In the genomic region with DNA sequence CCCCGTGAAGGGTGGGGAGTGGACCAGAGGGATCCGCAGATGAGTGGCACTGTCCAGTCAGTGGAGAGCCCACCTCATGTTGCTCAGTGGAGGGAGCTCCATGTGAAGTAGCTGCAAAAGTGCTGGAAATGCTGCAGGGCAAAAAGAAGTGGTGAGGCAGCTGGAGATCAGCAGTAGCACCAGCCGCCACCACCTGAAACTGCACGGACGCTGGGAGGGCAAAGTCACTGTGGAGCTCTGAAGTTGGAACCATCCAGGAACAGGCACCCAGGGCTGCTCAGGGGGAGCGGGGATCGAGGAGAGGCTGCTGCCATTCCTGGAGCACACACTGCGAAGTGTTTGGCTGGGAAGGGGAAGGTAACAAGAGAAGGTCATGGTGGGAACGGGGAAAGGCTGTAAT, we compare ENCODE assay signal across 21 cellular contexts. TPM values are rescaled to one million over a fixed set of nuclear protein-coding genes. Genes with fewer than 3 reads are reported as not detected.
A peak's percentile ranks its signal among the peaks of the same experiment; 100 is the strongest.
DNase-seq lines count a peak whose midpoint lies in the region; ATAC-seq lines count a peak whose summit lies in the region.
"Had no signal": no experiment of that assay in that cellular context is flagged by ENCODE, and none has a peak within 500 bp of the region (broad histone marks: within the 10 kb centered on the region; RNA-seq: fewer than 3 reads in every experiment).

No MANE protein-coding gene starts in this region.

- peak; percentile 32 for ATAC-seq in stimulated activated naive CD8-positive, alpha-beta T cell treated with anti-CD3 and anti-CD28 coated beads, Interleukin-15, Interleukin-2, amounts not matched to agents 100 U/mL and 50 U/mL, for 24 hours
- no peak for ATAC-seq in stimulated activated naive CD8-positive, alpha-beta T cell treated with anti-CD3 and anti-CD28 coated beads, Interleukin-15, amount 100 ng/mL, for 72 hours
- peak; percentile 63 for ATAC-seq in left lobe of liver
- no peak for ATAC-seq in GM18873 (IDR thresholded peaks at IDR 0.05; ENCODE audit: low FRiP score, unreplicated experiment)
- ATAC-seq: GM12878 had no signal

- DNase-seq in stimulated activated naive CD8-positive, alpha-beta T cell treated with anti-CD3 and anti-CD28 coated beads, Interleukin-15, Interleukin-2, amounts not matched to agents 100 U/mL and 50 U/mL, for 24 hours = no peak
- no peak for DNase-seq in stimulated activated naive CD8-positive, alpha-beta T cell treated with anti-CD3 and anti-CD28 coated beads, Interleukin-15, amount 100 ng/mL, for 72 hours
- no peak for DNase-seq in left lobe of liver (ENCODE audit: low spot score)
- DNase-seq in neuronal stem cell (ENCODE audit: low spot score) = no peak
- no peak for DNase-seq in GM19240 (ENCODE audit: insufficient read length, low spot score)
- DNase-seq in GM19238 (ENCODE audit: insufficient read length, low spot score) = no peak
- DNase-seq: ACHN; BE2C; C1 segment of cervical spinal cord; CD4-positive, CD25-positive, alpha-beta regulatory T cell; CD8-positive, alpha-beta memory T cell; COR-L47; DMS 273 treated with DMSO at 0.1 percent for 48 hours; DMS53; DND-41; EL; GOT3; H9 had no signal

- H3K27me3 Mint-ChIP-seq in stimulated activated naive CD8-positive, alpha-beta T cell treated with anti-CD3 and anti-CD28 coated beads, Interleukin-15, amount 100 ng/mL, for 72 hours = peaks cover 38% of the 10 kb centered on the region

- H3K36me3 ChIP-seq in neuronal stem cell (replicated peaks in 1 of 2; ENCODE audit: control insufficient read depth in 2 of 2, insufficient read depth in 2 of 2, low read length in 2 of 2) = no peaks in the 10 kb centered on the region
- H3K36me3 ChIP-seq: BE2C had no signal

- no peaks in the 10 kb centered on the region for H3K9me3 Mint-ChIP-seq in stimulated activated naive CD8-positive, alpha-beta T cell treated with anti-CD3 and anti-CD28 coated beads, Interleukin-15, amount 100 ng/mL, for 72 hours
- H3K9me3 Mint-ChIP-seq: CD4-positive, CD25-positive, alpha-beta regulatory T cell; CD8-positive, alpha-beta memory T cell had no signal

- no peaks in the 10 kb centered on the region for H3K79me1 ChIP-seq in neuronal stem cell (ENCODE audit: low read depth, low read length)

- H3K9me3 ChIP-seq in neuronal stem cell (replicated peaks in 1 of 2; ENCODE audit: control insufficient read depth in 2 of 2, insufficient read depth in 1 of 2, low read depth in 1 of 2, low read length in 2 of 2) = peaks cover 0 to under 1% of the 10 kb centered on the region in 2 donors
- H3K9me3 ChIP-seq: BE2C had no signal

- no peak overlapping the region for H3K4ac ChIP-seq in neuronal stem cell (ENCODE audit: low read length)

- peak overlapping the region; percentile 36 for H3K9ac ChIP-seq in neuronal stem cell (ENCODE audit: low read depth, low read length, poor library complexity)

- H3K27me3 ChIP-seq in neuronal stem cell (ENCODE audit: control insufficient read depth in 3 of 3, insufficient read depth in 3 of 3, low read depth in 1 of 3, low read length in 3 of 3) = peaks cover 0 to 39% (median 0%) of the 10 kb centered on the region in 3 experiments
- H3K27me3 ChIP-seq: BE2C had no signal

- no peak overlapping the region for H3K4me2 ChIP-seq in neuronal stem cell (ENCODE audit: insufficient read depth, low read length, poor library complexity, severe bottlenecking)

- no peak overlapping the region for H4K91ac ChIP-seq in neuronal stem cell (ENCODE audit: low read depth, low read length, poor library complexity)

- peak overlapping the region in 1 of 2 donors; percentile 66 for H3K27ac Mint-ChIP-seq in stimulated activated naive CD8-positive, alpha-beta T cell treated with anti-CD3 and anti-CD28 coated beads, Interleukin-15, amount 100 ng/mL, for 72 hours
- H3K27ac Mint-ChIP-seq: CD8-positive, alpha-beta memory T cell; H9 had no signal

- peak overlapping the region; percentile 71 for H2AK5ac ChIP-seq in neuronal stem cell (ENCODE audit: low read depth, low read length)

- H2AFZ ChIP-seq in neuronal stem cell (ENCODE audit: low read length) = no peak overlapping the region

- H2BK15ac ChIP-seq in neuronal stem cell (ENCODE audit: low read length) = no peak overlapping the region

- no peak overlapping the region for H3K4me3 ChIP-seq in neuronal stem cell (ENCODE audit: low read length in 2 of 2)
- H3K4me3 ChIP-seq: GM12878 had no signal

- H2BK120ac ChIP-seq in neuronal stem cell (ENCODE audit: low read depth, low read length) = no peak overlapping the region

- H2BK12ac ChIP-seq in neuronal stem cell (ENCODE audit: low read length) = no peak overlapping the region

- no peak overlapping the region for H3K23ac ChIP-seq in neuronal stem cell (ENCODE audit: low read depth, low read length, poor library complexity)

- H3K14ac ChIP-seq in neuronal stem cell (ENCODE audit: low read length) = no peak overlapping the region

- H3K4me3 Mint-ChIP-seq in stimulated activated naive CD8-positive, alpha-beta T cell treated with anti-CD3 and anti-CD28 coated beads, Interleukin-15, amount 100 ng/mL, for 72 hours = no peak overlapping the region
- H3K4me3 Mint-ChIP-seq: CD4-positive, CD25-positive, alpha-beta regulatory T cell; CD8-positive, alpha-beta memory T cell; H9 had no signal

- no peaks in the 10 kb centered on the region for H3K4me1 Mint-ChIP-seq in stimulated activated naive CD8-positive, alpha-beta T cell treated with anti-CD3 and anti-CD28 coated beads, Interleukin-15, amount 100 ng/mL, for 72 hours
- H3K4me1 Mint-ChIP-seq: CD4-positive, CD25-positive, alpha-beta regulatory T cell; CD8-positive, alpha-beta memory T cell had no signal

- no peak overlapping the region for H3K27ac ChIP-seq in neuronal stem cell (replicated peaks; ENCODE audit: low read length)

- no peak overlapping the region for H3K18ac ChIP-seq in neuronal stem cell (ENCODE audit: low read length)

- no CpG with 5 or more reads among the region's 9 CpGs for WGBS in neuronal stem cell (ENCODE audit: extremely low coverage in 2 of 2, insufficient read length in 2 of 2, insufficient replicate concordance in 1 of 2), 2 donors

- H3K4me1 ChIP-seq in neuronal stem cell (ENCODE audit: control insufficient read depth in 2 of 2, insufficient read depth in 1 of 2, low read depth in 1 of 2, low read length in 2 of 2) = peaks cover 0 to 5% of the 10 kb centered on the region in 2 donors
- H3K4me1 ChIP-seq: BE2C had no signal

- H4K8ac ChIP-seq in neuronal stem cell (ENCODE audit: low read depth, low read length) = no peak overlapping the region

- H2BK5ac ChIP-seq in neuronal stem cell (ENCODE audit: low read length) = no peak overlapping the region

RNA-seq across cellular contexts. Expression of a gene that starts 6.4 kb away (rescaled TPM):
- total RNA-seq in left lobe of liver = 492 TPM
- polyA plus RNA-seq in neuronal stem cell (2013, experiment 1 of 2) = 0.57 TPM
- 0.60 TPM for polyA plus RNA-seq in neuronal stem cell (2013, experiment 2 of 2)
- total RNA-seq: CD4-positive, CD25-positive, alpha-beta regulatory T cell; CD8-positive, alpha-beta memory T cell; G401 had no signal
- polyA plus RNA-seq: CD8-positive, alpha-beta memory T cell had no signal

Comparison
In these comparisons a context has a peak if more than half of its experiments do, and no peak if none do; other contexts are left out.
1. ATAC-seq: peak in stimulated activated naive CD8-positive, alpha-beta T cell treated with anti-CD3 and anti-CD28 coated beads, Interleukin-15, Interleukin-2, amounts not matched to agents 100 U/mL and 50 U/mL, for 24 hours (single experiment) and left lobe of liver (single experiment); none in stimulated activated naive CD8-positive, alpha-beta T cell treated with anti-CD3 and anti-CD28 coated beads, Interleukin-15, amount 100 ng/mL, for 72 hours (single experiment) and GM18873 (single experiment).